Comparison of ENCODE assay signal across 1 cellular context in the genomic region with DNA sequence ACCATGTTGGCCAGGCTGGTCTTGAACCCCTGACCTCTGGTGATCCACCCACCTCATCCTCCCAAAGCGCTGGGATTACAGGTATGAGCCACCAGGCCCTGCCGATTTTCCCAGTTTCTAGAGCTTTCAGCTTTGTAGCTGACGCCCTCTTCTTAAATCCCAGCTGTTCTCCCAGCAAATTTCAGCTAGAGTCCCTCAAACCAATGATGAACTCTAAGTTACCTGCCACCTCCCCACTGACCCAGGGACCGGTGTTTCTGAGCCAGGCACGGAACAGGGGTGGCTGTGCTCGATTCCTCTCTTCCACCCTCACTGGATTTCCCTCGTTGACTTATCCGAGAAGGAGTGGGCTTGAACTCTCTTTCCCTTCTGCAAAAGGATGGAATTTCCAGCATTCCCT.
TF ChIP-seq lines count a peak whose summit lies in the region.

No MANE protein-coding gene starts in this region.

TF ChIP-seq in WTC11, 78 proteins besides CTCF, POLR2A, EP300 and RAD21 (continued from another document):
- TF ChIP-seq, protein P1, sequence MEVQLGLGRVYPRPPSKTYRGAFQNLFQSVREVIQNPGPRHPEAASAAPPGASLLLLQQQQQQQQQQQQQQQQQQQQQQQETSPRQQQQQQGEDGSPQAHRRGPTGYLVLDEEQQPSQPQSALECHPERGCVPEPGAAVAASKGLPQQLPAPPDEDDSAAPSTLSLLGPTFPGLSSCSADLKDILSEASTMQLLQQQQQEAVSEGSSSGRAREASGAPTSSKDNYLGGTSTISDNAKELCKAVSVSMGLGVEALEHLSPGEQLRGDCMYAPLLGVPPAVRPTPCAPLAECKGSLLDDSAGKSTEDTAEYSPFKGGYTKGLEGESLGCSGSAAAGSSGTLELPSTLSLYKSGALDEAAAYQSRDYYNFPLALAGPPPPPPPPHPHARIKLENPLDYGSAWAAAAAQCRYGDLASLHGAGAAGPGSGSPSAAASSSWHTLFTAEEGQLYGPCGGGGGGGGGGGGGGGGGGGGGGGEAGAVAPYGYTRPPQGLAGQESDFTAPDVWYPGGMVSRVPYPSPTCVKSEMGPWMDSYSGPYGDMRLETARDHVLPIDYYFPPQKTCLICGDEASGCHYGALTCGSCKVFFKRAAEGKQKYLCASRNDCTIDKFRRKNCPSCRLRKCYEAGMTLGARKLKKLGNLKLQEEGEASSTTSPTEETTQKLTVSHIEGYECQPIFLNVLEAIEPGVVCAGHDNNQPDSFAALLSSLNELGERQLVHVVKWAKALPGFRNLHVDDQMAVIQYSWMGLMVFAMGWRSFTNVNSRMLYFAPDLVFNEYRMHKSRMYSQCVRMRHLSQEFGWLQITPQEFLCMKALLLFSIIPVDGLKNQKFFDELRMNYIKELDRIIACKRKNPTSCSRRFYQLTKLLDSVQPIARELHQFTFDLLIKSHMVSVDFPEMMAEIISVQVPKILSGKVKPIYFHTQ (CRISPR knock-in tag; IDR thresholded peaks at IDR 0.05), result no peak
- TF ChIP-seq SOX15 (CRISPR knock-in tag; IDR thresholded peaks at IDR 0.05), result no peak
- TF ChIP-seq, protein P2, sequence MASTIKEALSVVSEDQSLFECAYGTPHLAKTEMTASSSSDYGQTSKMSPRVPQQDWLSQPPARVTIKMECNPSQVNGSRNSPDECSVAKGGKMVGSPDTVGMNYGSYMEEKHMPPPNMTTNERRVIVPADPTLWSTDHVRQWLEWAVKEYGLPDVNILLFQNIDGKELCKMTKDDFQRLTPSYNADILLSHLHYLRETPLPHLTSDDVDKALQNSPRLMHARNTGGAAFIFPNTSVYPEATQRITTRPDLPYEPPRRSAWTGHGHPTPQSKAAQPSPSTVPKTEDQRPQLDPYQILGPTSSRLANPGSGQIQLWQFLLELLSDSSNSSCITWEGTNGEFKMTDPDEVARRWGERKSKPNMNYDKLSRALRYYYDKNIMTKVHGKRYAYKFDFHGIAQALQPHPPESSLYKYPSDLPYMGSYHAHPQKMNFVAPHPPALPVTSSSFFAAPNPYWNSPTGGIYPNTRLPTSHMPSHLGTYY (CRISPR knock-in tag; IDR thresholded peaks at IDR 0.05), result no peak
- TF ChIP-seq, protein P3, sequence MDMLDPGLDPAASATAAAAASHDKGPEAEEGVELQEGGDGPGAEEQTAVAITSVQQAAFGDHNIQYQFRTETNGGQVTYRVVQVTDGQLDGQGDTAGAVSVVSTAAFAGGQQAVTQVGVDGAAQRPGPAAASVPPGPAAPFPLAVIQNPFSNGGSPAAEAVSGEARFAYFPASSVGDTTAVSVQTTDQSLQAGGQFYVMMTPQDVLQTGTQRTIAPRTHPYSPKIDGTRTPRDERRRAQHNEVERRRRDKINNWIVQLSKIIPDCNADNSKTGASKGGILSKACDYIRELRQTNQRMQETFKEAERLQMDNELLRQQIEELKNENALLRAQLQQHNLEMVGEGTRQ (CRISPR knock-in tag; IDR thresholded peaks at IDR 0.05), result no peak
- no peak for TF ChIP-seq NR3C1 (CRISPR knock-in tag; conservative IDR thresholded peaks at IDR 0.05; ENCODE audit: low read depth)
- TF ChIP-seq, protein P4, sequence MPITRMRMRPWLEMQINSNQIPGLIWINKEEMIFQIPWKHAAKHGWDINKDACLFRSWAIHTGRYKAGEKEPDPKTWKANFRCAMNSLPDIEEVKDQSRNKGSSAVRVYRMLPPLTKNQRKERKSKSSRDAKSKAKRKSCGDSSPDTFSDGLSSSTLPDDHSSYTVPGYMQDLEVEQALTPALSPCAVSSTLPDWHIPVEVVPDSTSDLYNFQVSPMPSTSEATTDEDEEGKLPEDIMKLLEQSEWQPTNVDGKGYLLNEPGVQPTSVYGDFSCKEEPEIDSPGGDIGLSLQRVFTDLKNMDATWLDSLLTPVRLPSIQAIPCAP (CRISPR knock-in tag; IDR thresholded peaks at IDR 0.05), result no peak
- no peak for TF ChIP-seq ETV6 (CRISPR knock-in tag; IDR thresholded peaks at IDR 0.05)
- TF ChIP-seq ZBTB21 (CRISPR knock-in tag; IDR thresholded peaks at IDR 0.05; ENCODE audit: borderline replicate concordance), result no peak
- TF ChIP-seq, protein P5, sequence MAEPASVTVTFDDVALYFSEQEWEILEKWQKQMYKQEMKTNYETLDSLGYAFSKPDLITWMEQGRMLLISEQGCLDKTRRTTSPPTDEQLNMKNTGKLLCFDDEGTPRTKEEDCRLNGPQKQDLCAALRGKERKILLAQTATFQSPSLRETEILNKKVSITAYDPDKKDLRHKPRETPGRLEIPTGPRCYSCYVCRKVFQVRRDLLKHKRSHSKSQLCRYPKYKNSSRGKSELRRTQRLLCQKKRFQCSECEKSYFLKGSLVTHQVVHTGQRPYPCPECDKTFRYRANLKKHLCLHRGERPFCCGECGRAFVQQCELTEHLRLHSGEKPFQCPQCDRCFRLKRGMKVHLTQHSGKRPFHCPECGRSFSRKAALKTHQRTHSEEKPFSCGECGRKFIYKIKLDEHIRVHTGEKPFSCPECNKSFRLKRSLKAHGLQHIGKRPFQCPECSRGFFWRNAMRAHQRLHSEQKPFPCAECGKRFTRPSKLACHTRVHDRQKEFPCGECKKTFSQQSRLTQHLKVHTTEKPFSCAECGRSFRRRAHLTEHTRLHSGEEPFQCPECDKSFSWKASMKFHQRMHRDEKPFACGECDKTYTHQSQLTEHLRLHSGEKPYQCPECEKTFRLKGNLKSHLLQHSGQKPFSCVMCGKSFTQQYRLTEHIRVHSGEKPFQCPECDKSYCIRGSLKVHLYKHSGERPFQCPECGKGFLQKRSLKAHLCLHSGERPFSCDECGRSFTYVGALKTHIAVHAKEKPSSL (CRISPR knock-in tag; conservative IDR thresholded peaks at IDR 0.05), result no peak
- TF ChIP-seq, protein P6, sequence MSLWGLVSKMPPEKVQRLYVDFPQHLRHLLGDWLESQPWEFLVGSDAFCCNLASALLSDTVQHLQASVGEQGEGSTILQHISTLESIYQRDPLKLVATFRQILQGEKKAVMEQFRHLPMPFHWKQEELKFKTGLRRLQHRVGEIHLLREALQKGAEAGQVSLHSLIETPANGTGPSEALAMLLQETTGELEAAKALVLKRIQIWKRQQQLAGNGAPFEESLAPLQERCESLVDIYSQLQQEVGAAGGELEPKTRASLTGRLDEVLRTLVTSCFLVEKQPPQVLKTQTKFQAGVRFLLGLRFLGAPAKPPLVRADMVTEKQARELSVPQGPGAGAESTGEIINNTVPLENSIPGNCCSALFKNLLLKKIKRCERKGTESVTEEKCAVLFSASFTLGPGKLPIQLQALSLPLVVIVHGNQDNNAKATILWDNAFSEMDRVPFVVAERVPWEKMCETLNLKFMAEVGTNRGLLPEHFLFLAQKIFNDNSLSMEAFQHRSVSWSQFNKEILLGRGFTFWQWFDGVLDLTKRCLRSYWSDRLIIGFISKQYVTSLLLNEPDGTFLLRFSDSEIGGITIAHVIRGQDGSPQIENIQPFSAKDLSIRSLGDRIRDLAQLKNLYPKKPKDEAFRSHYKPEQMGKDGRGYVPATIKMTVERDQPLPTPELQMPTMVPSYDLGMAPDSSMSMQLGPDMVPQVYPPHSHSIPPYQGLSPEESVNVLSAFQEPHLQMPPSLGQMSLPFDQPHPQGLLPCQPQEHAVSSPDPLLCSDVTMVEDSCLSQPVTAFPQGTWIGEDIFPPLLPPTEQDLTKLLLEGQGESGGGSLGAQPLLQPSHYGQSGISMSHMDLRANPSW (CRISPR knock-in tag; conservative IDR thresholded peaks at IDR 0.05; ENCODE audit: low read depth), result no peak
- TF ChIP-seq, protein P7, sequence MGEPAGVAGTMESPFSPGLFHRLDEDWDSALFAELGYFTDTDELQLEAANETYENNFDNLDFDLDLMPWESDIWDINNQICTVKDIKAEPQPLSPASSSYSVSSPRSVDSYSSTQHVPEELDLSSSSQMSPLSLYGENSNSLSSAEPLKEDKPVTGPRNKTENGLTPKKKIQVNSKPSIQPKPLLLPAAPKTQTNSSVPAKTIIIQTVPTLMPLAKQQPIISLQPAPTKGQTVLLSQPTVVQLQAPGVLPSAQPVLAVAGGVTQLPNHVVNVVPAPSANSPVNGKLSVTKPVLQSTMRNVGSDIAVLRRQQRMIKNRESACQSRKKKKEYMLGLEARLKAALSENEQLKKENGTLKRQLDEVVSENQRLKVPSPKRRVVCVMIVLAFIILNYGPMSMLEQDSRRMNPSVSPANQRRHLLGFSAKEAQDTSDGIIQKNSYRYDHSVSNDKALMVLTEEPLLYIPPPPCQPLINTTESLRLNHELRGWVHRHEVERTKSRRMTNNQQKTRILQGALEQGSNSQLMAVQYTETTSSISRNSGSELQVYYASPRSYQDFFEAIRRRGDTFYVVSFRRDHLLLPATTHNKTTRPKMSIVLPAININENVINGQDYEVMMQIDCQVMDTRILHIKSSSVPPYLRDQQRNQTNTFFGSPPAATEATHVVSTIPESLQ (CRISPR knock-in tag; IDR thresholded peaks at IDR 0.05), result no peak
- no peak for TF ChIP-seq ZNF396 (CRISPR knock-in tag; IDR thresholded peaks at IDR 0.05; ENCODE audit: borderline replicate concordance)
- TF ChIP-seq, protein P8, sequence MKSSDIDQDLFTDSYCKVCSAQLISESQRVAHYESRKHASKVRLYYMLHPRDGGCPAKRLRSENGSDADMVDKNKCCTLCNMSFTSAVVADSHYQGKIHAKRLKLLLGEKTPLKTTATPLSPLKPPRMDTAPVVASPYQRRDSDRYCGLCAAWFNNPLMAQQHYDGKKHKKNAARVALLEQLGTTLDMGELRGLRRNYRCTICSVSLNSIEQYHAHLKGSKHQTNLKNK (CRISPR knock-in tag; IDR thresholded peaks at IDR 0.05), result no peak
- no peak for TF ChIP-seq KAT7 (CRISPR knock-in tag; IDR thresholded peaks at IDR 0.05; ENCODE audit: borderline replicate concordance)
- TF ChIP-seq, protein P9, sequence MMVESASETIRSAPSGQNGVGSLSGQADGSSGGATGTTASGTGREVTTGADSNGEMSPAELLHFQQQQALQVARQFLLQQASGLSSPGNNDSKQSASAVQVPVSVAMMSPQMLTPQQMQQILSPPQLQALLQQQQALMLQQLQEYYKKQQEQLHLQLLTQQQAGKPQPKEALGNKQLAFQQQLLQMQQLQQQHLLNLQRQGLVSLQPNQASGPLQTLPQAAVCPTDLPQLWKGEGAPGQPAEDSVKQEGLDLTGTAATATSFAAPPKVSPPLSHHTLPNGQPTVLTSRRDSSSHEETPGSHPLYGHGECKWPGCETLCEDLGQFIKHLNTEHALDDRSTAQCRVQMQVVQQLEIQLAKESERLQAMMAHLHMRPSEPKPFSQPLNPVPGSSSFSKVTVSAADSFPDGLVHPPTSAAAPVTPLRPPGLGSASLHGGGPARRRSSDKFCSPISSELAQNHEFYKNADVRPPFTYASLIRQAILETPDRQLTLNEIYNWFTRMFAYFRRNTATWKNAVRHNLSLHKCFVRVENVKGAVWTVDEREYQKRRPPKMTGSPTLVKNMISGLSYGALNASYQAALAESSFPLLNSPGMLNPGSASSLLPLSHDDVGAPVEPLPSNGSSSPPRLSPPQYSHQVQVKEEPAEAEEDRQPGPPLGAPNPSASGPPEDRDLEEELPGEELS (CRISPR knock-in tag; IDR thresholded peaks at IDR 0.05), result no peak
- TF ChIP-seq, protein P10, sequence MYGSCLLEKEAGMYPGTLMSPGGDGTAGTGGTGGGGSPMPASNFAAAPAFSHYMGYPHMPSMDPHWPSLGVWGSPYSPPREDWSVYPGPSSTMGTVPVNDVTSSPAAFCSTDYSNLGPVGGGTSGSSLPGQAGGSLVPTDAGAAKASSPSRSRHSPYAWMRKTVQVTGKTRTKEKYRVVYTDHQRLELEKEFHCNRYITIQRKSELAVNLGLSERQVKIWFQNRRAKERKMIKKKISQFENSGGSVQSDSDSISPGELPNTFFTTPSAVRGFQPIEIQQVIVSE (CRISPR knock-in tag; IDR thresholded peaks at IDR 0.05; ENCODE audit: borderline replicate concordance), result no peak
- TF ChIP-seq, protein P11, sequence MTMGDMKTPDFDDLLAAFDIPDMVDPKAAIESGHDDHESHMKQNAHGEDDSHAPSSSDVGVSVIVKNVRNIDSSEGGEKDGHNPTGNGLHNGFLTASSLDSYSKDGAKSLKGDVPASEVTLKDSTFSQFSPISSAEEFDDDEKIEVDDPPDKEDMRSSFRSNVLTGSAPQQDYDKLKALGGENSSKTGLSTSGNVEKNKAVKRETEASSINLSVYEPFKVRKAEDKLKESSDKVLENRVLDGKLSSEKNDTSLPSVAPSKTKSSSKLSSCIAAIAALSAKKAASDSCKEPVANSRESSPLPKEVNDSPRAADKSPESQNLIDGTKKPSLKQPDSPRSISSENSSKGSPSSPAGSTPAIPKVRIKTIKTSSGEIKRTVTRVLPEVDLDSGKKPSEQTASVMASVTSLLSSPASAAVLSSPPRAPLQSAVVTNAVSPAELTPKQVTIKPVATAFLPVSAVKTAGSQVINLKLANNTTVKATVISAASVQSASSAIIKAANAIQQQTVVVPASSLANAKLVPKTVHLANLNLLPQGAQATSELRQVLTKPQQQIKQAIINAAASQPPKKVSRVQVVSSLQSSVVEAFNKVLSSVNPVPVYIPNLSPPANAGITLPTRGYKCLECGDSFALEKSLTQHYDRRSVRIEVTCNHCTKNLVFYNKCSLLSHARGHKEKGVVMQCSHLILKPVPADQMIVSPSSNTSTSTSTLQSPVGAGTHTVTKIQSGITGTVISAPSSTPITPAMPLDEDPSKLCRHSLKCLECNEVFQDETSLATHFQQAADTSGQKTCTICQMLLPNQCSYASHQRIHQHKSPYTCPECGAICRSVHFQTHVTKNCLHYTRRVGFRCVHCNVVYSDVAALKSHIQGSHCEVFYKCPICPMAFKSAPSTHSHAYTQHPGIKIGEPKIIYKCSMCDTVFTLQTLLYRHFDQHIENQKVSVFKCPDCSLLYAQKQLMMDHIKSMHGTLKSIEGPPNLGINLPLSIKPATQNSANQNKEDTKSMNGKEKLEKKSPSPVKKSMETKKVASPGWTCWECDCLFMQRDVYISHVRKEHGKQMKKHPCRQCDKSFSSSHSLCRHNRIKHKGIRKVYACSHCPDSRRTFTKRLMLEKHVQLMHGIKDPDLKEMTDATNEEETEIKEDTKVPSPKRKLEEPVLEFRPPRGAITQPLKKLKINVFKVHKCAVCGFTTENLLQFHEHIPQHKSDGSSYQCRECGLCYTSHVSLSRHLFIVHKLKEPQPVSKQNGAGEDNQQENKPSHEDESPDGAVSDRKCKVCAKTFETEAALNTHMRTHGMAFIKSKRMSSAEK (CRISPR knock-in tag; IDR thresholded peaks at IDR 0.05; ENCODE audit: borderline replicate concordance), result no peak
